In genomic region chr5:148730955-148731898, GRCh38 we compare ENCODE assay signal across 1 cellular context.
TF ChIP-seq lines count a peak whose summit lies in the region.

No MANE protein-coding gene starts in this region.

TF ChIP-seq in Ishikawa, 13 proteins besides CTCF, POLR2A, EP300 and RAD21 (continued from another document):
- no peak for TF ChIP-seq CREB1 (IDR thresholded peaks at IDR 0.05; ENCODE audit: low read depth)
- TF ChIP-seq MAX (IDR thresholded peaks at IDR 0.05), result no peak
- TF ChIP-seq ZBTB7A (IDR thresholded peaks at IDR 0.05; ENCODE audit: low read depth), result no peak
TF ChIP-seq in Ishikawa: peak in this region for 0.
